In genomic region chr3:112651516-112651915, GRCh38 we compare ENCODE assay signal across 1 cellular context.
TF ChIP-seq lines count a peak whose summit lies in the region.

No MANE protein-coding gene starts in this region.

TF ChIP-seq in IMR-90, 13 proteins besides CTCF, POLR2A, EP300 and RAD21:
- TF ChIP-seq NFE2L2 (IDR thresholded peaks at IDR 0.05; ENCODE audit: low read depth, low read length) (no peak), MAZ (IDR thresholded peaks at IDR 0.05; ENCODE audit: borderline replicate concordance, low read depth, low read length) (no peak), MAFK (IDR thresholded peaks at IDR 0.05; ENCODE audit: low read depth, low read length) (no peak), RFX5 (IDR thresholded peaks at IDR 0.05; ENCODE audit: low read depth, low read length) (no peak), CEBPB (IDR thresholded peaks at IDR 0.05; ENCODE audit: low read depth, low read length) (no peak)
